8 cellular contexts compared by ENCODE assay signal in genomic region chr15:90265271-90266060, GRCh38. TPM values are rescaled to one million over a fixed set of nuclear protein-coding genes. Genes with fewer than 3 reads are reported as not detected.
DNase-seq lines count a peak whose midpoint lies in the region; ATAC-seq and TF ChIP-seq lines count a peak whose summit lies in the region.

Gene NGRN (plus strand): TSS chr15:90265672. CDS start chr15:90265713, 41 bp downstream.

- H3K27me3 Mint-ChIP-seq in CD14-positive monocyte (ENCODE audit: low read depth in 3 of 3): peaks cover 1 to 3% (median 1%) of the 10 kb centered on the region in 3 donors

- H3K27ac Mint-ChIP-seq in CD14-positive monocyte: peak within 1 kb of the TSS; percentile 91 to 98 (median 97)

- TF ChIP-seq CTCF in CD14-positive monocyte (IDR thresholded peaks at IDR 0.05): no peak

- ATAC-seq in GM19395 (IDR thresholded peaks at IDR 0.05; ENCODE audit: unreplicated experiment) (peak; percentile 97), HG03558 (IDR thresholded peaks at IDR 0.05; ENCODE audit: extremely low read depth, unreplicated experiment) (peak; percentile 66), left lobe of liver (peak; percentile 94)

- H3K4me3 Mint-ChIP-seq in CD14-positive monocyte: peak within 1 kb of the TSS; percentile 94 to 95

- intact Hi-C loops in CD14-positive monocyte (cut with micrococcal nuclease): loop anchor here (2.0 to 5.0 kb wide), 2 partner anchors 31 to 33 kb away; partner anchors contain the start of genes GDPGP1 (in 2 of the 2) and CIB1 (in 1 of the 2)

- DNase-seq in CD14-positive monocyte (ENCODE audit: low spot score) (peak; percentile 87), NCI-H748 (lab: John Stamatoyannopoulos, UW; ENCODE audit: unreplicated experiment) (peak; percentile 87), dedifferentiated amniotic fluid mesenchymal stem cell (ENCODE audit: extremely low spot score) (peak; percentile 92), left lobe of liver (ENCODE audit: low spot score) (peak; percentile 94)
- peak; percentile 88 for DNase-seq in activated CD4-positive, alpha-beta T cell treated with anti-CD3 and anti-CD28 coated beads, Interleukin-2, amount 50 U/mL, for 1 hour
- peak; percentile 93 to 94 for DNase-seq in stimulated activated CD4-positive, alpha-beta T cell treated with anti-CD3 and anti-CD28 coated beads, Interleukin-2, amount 100 ng/mL, for 24 hours

- H3K4me1 Mint-ChIP-seq in CD14-positive monocyte: peaks cover 41% of the 10 kb centered on the region

- peaks cover 19 to 20% of the 10 kb centered on the region in 2 donors for H3K36me3 Mint-ChIP-seq in CD14-positive monocyte

- H3K9me3 Mint-ChIP-seq in CD14-positive monocyte: no peaks in the 10 kb centered on the region

RNA-seq across cellular contexts. Expression of gene NGRN, which starts in this region (rescaled TPM):
- 10 to 100 TPM; 18.9 to 20.3 TPM for polyA plus RNA-seq in CD14-positive monocyte
- total RNA-seq in left lobe of liver: 26.7 TPM

Comparison
In these comparisons a context has a peak if more than half of its experiments do, and no peak if none do; other contexts are left out.
1. Peak in every context shown above with its lines: DNase-seq and ATAC-seq.